Comparison of ENCODE assay signal across 11 cellular contexts in the genomic region with DNA sequence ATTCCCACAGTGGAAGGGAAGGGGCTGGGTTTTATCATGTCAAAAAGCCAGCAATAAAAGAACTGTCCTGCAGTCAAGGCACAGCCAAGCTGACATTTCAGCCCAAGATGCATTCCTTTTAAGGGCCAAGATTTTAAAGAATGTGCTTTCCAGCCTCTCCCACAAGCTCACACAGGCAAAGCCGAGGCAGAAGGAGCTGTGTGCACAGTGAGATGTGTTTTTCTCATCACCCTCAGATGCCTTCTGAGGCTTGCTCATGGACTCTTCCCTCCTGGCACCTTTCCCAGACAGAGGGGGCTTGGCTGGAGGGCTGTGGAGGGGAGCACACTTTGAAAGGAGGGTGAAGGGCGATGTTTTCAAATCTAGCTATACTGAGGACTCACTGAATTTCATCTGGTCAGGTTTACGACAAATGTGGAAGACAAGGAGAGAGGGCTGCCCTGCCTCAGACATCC.
DNase-seq lines count a peak whose midpoint lies in the region; ATAC-seq, FAIRE-seq and TF ChIP-seq lines count a peak whose summit lies in the region.
"Had no signal": no experiment of that assay in that cellular context is flagged by ENCODE, and none has a peak within 500 bp of the region (broad histone marks: within the 10 kb centered on the region; RNA-seq: fewer than 3 reads in every experiment).

No MANE protein-coding gene starts in this region.

- H3K4me2 ChIP-seq in A549 = peak overlapping the region; percentile 6; the same call in 2 of the 3 replicates
- peak overlapping the region; percentile 71 for H3K4me2 ChIP-seq in osteoblast (ENCODE audit: insufficient read depth, low read length)

- H3K9me3 ChIP-seq in A549 = 0 out of 3 replicates have a peak, but pooled peaks cover 3% of the 10 kb centered on the region
- no peaks in the 10 kb centered on the region for H3K9me3 ChIP-seq in osteoblast (ENCODE audit: low read depth, low read length)

- peaks cover 4% of the 10 kb centered on the region; the same call in 1 of the 3 replicates for H3K4me1 ChIP-seq in A549
- peaks cover 20% of the 10 kb centered on the region for H3K4me1 ChIP-seq in osteoblast (ENCODE audit: insufficient read depth, low read length)
- H3K4me1 ChIP-seq: foreskin keratinocyte had no signal

- H3K27me3 ChIP-seq in osteoblast (ENCODE audit: insufficient read depth, low read length) = no peaks in the 10 kb centered on the region

- H4K20me1 ChIP-seq in osteoblast (ENCODE audit: insufficient read depth, low read length) = no peaks in the 10 kb centered on the region

- H2AFZ ChIP-seq in osteoblast (ENCODE audit: low read length) = peak overlapping the region; percentile 64

- TF ChIP-seq POLR2A in A549 (IDR thresholded peaks at IDR 0.05; ENCODE audit: low read length) = no peak

- DNase-seq in A549 (ENCODE audit: low read depth in 1 of 2, low spot score in 1 of 2) (no peak), RWPE1 (ENCODE audit: low spot score) (peak; percentile 17), glomerular visceral epithelial cell (ENCODE audit: extremely low spot score) (peak; percentile 29), osteoblast (ENCODE audit: insufficient read length, low spot score, missing footprints) (no peak), cerebellar nuclear complex (lab: John Stamatoyannopoulos, UW) (no peak), GM10266 (ENCODE audit: extremely low spot score) (no peak), NCI-H1694 (lab: John Stamatoyannopoulos, UW) (no peak)
- DNase-seq: activated effector memory CD4-positive, alpha-beta T cell treated with Interleukin-2 at 50 U/mL for 16 hours; NCI-H2227 treated with DMSO at 0.1 percent for 48 hours had no signal

- no peaks in the 10 kb centered on the region for H3K79me2 ChIP-seq in osteoblast (ENCODE audit: insufficient read depth, low read length)

- TF ChIP-seq CTCF in A549 (IDR thresholded peaks at IDR 0.05) (no peak), RWPE1 (conservative IDR thresholded peaks at IDR 0.05; ENCODE audit: low read depth) (no peak), osteoblast (IDR thresholded peaks at IDR 0.05; ENCODE audit: extremely low read depth, low read depth, low read length) (no peak), GM10266 (IDR thresholded peaks at IDR 0.05; ENCODE audit: control insufficient read depth, insufficient read depth, low read depth, missing control alignments) (no peak)

- ATAC-seq in A549 (peak; percentile 8 to 58; a peak in 3 of 6 replicates), GM19035 (IDR thresholded peaks at IDR 0.05; ENCODE audit: unreplicated experiment) (no peak)
- ATAC-seq: foreskin keratinocyte had no signal

- CTCF ChIA-PET in A549 (lab: Yijun Ruan, JAX) = interaction anchor here (0.6 to 1.5 kb wide), 2 partner anchors 64 to 417 kb away, joined by 3 to 6 read pairs; no protein-coding TSS in a partner anchor
- CTCF ChIA-PET in RWPE1 (lab: Yijun Ruan, JAX) = interaction anchor here (0.6 to 1.1 kb wide), 2 partner anchors 88 to 465 kb away, joined by 3 read pairs; no protein-coding TSS in a partner anchor

- H3K36me3 ChIP-seq in osteoblast (ENCODE audit: insufficient read depth, low read length) = no peaks in the 10 kb centered on the region

- no peak for TF ChIP-seq EP300 in A549 (IDR thresholded peaks at IDR 0.05)

- WGBS in A549 (ENCODE audit: missing lambda C conversion rate) = 44% methylated on average over 3 of the region's 3 CpGs

- no peak for FAIRE-seq in A549 (lab: Jason Lieb, UNC)

- POLR2A ChIA-PET in A549 (lab: Yijun Ruan, JAX) (no interaction called here), RWPE1 (lab: Yijun Ruan, JAX; ENCODE audit: low non-redundant PET) (no interaction called here)

- H3K27ac ChIP-seq in A549 (no peak overlapping the region; a peak in 1 of 6 replicates), RWPE1 (peak overlapping the region; percentile 84), osteoblast (ENCODE audit: low read depth, low read length) (peak overlapping the region; percentile 36)
- H3K27ac ChIP-seq: foreskin keratinocyte had no signal

- H3K4me3 ChIP-seq in A549 (no peak overlapping the region), osteoblast (ENCODE audit: insufficient read depth, low read length) (peak overlapping the region; percentile 19)

- TF ChIP-seq RAD21 in A549 (conservative IDR thresholded peaks at IDR 0.05 in 1 of 2, IDR thresholded peaks at IDR 0.05 in 1 of 2) = no peak

TF ChIP-seq in A549, 52 proteins besides CTCF, POLR2A, EP300 and RAD21 (continues in another document):
- no peak for TF ChIP-seq KDM1A (IDR thresholded peaks at IDR 0.05; ENCODE audit: low read depth)
- TF ChIP-seq PHF8 (IDR thresholded peaks at IDR 0.05; ENCODE audit: borderline replicate concordance, low read depth) = no peak
- TF ChIP-seq, protein P1, sequence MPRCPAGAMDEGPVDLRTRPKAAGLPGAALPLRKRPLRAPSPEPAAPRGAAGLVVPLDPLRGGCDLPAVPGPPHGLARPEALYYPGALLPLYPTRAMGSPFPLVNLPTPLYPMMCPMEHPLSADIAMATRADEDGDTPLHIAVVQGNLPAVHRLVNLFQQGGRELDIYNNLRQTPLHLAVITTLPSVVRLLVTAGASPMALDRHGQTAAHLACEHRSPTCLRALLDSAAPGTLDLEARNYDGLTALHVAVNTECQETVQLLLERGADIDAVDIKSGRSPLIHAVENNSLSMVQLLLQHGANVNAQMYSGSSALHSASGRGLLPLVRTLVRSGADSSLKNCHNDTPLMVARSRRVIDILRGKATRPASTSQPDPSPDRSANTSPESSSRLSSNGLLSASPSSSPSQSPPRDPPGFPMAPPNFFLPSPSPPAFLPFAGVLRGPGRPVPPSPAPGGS (IDR thresholded peaks at IDR 0.05) = no peak
- no peak for TF ChIP-seq POLR2AphosphoS2 (conservative IDR thresholded peaks at IDR 0.05; ENCODE audit: low read length)
- TF ChIP-seq, protein P2, sequence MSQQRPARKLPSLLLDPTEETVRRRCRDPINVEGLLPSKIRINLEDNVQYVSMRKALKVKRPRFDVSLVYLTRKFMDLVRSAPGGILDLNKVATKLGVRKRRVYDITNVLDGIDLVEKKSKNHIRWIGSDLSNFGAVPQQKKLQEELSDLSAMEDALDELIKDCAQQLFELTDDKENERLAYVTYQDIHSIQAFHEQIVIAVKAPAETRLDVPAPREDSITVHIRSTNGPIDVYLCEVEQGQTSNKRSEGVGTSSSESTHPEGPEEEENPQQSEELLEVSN (IDR thresholded peaks at IDR 0.05; ENCODE audit: borderline replicate concordance, low read depth) = no peak
- TF ChIP-seq HEYL (CRISPR knock-in tag; IDR thresholded peaks at IDR 0.05) = no peak
- TF ChIP-seq NR3C1 (IDR thresholded peaks at IDR 0.05) = no peak
- TF ChIP-seq, protein P3, sequence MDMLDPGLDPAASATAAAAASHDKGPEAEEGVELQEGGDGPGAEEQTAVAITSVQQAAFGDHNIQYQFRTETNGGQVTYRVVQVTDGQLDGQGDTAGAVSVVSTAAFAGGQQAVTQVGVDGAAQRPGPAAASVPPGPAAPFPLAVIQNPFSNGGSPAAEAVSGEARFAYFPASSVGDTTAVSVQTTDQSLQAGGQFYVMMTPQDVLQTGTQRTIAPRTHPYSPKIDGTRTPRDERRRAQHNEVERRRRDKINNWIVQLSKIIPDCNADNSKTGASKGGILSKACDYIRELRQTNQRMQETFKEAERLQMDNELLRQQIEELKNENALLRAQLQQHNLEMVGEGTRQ (IDR thresholded peaks at IDR 0.05) = no peak
- no peak for TF ChIP-seq HOXB13 (CRISPR knock-in tag; IDR thresholded peaks at IDR 0.05; ENCODE audit: low read depth)
- TF ChIP-seq, protein P4, sequence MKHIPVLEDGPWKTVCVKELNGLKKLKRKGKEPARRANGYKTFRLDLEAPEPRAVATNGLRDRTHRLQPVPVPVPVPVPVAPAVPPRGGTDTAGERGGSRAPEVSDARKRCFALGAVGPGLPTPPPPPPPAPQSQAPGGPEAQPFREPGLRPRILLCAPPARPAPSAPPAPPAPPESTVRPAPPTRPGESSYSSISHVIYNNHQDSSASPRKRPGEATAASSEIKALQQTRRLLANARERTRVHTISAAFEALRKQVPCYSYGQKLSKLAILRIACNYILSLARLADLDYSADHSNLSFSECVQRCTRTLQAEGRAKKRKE (CRISPR knock-in tag; IDR thresholded peaks at IDR 0.05; ENCODE audit: low read depth) = no peak
- TF ChIP-seq, protein P5, sequence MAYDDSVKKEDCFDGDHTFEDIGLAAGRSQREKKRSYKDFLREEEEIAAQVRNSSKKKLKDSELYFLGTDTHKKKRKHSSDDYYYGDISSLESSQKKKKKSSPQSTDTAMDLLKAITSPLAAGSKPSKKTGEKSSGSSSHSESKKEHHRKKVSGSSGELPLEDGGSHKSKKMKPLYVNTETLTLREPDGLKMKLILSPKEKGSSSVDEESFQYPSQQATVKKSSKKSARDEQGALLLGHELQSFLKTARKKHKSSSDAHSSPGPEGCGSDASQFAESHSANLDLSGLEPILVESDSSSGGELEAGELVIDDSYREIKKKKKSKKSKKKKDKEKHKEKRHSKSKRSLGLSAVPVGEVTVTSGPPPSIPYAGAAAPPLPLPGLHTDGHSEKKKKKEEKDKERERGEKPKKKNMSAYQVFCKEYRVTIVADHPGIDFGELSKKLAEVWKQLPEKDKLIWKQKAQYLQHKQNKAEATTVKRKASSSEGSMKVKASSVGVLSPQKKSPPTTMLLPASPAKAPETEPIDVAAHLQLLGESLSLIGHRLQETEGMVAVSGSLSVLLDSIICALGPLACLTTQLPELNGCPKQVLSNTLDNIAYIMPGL (CRISPR knock-in tag; IDR thresholded peaks at IDR 0.05; ENCODE audit: borderline replicate concordance) = no peak
- no peak for TF ChIP-seq CHD4 (IDR thresholded peaks at IDR 0.05; ENCODE audit: borderline replicate concordance)
- no peak for TF ChIP-seq MAZ (IDR thresholded peaks at IDR 0.05; ENCODE audit: borderline replicate concordance, low read depth, low read length)
- TF ChIP-seq TFCP2L1 (CRISPR knock-in tag; IDR thresholded peaks at IDR 0.05) = no peak
- TF ChIP-seq, protein P6, sequence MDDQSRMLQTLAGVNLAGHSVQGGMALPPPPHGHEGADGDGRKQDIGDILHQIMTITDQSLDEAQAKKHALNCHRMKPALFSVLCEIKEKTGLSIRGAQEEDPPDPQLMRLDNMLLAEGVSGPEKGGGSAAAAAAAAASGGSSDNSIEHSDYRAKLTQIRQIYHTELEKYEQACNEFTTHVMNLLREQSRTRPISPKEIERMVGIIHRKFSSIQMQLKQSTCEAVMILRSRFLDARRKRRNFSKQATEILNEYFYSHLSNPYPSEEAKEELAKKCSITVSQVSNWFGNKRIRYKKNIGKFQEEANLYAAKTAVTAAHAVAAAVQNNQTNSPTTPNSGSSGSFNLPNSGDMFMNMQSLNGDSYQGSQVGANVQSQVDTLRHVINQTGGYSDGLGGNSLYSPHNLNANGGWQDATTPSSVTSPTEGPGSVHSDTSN (IDR thresholded peaks at IDR 0.05) = no peak
- TF ChIP-seq MAFK (IDR thresholded peaks at IDR 0.05; ENCODE audit: partially characterized antibody) = no peak
- no peak for TF ChIP-seq FOSL2 (IDR thresholded peaks at IDR 0.05)
- no peak for TF ChIP-seq FOSL2 (CRISPR knock-in tag; IDR thresholded peaks at IDR 0.05)
- no peak for TF ChIP-seq HDAC2 (IDR thresholded peaks at IDR 0.05)
- no peak for TF ChIP-seq RFX5 (IDR thresholded peaks at IDR 0.05)

Comparison
In these comparisons a context has a peak if more than half of its experiments do, and no peak if none do; other contexts are left out.
1. DNase-seq: peak in RWPE1 (single experiment) and glomerular visceral epithelial cell (single experiment); none in A549 (0 of 2), osteoblast (single experiment), cerebellar nuclear complex (0 of 2), GM10266 (single experiment) and NCI-H1694 (single experiment).
2. H3K27ac ChIP-seq: peak in RWPE1 (single experiment) and osteoblast (single experiment); none in A549 (0 of 2).